Comparison of ENCODE assay signal across 18 cellular contexts in genomic region chr3:128495435-128495970, GRCh38. TPM values are rescaled to one million over a fixed set of nuclear protein-coding genes. Genes with fewer than 3 reads are reported as not detected.
DNase-seq lines count a peak whose midpoint lies in the region; ATAC-seq and TF ChIP-seq lines count a peak whose summit lies in the region.
"Had no signal": no experiment of that assay in that cellular context is flagged by ENCODE, and none has a peak within 500 bp of the region (broad histone marks: within the 10 kb centered on the region; RNA-seq: fewer than 3 reads in every experiment).

No MANE protein-coding gene starts in this region.

- H3K36me3 Mint-ChIP-seq in CD8-positive, alpha-beta memory T cell: no peaks in the 10 kb centered on the region
- peaks cover 10% of the 10 kb centered on the region for H3K36me3 Mint-ChIP-seq in central memory CD8-positive, alpha-beta T cell (ENCODE audit: insufficient read depth)
- H3K36me3 Mint-ChIP-seq in osteocyte (ENCODE audit: unreplicated experiment) (no peaks in the 10 kb centered on the region), WTC11 (no peaks in the 10 kb centered on the region)

- peak overlapping the region in 4 of 7 donors; percentile 44 to 82 (median 53) for H3K4me3 Mint-ChIP-seq in CD8-positive, alpha-beta memory T cell
- H3K4me3 Mint-ChIP-seq in central memory CD8-positive, alpha-beta T cell: peak overlapping the region; percentile 41
- H3K4me3 Mint-ChIP-seq in osteocyte (ENCODE audit: unreplicated experiment): no peak overlapping the region
- H3K4me3 Mint-ChIP-seq in WTC11: no peak overlapping the region

- H3K27ac Mint-ChIP-seq in CD8-positive, alpha-beta memory T cell: no peak overlapping the region
- H3K27ac Mint-ChIP-seq in central memory CD8-positive, alpha-beta T cell (ENCODE audit: low read depth): no peak overlapping the region
- H3K27ac Mint-ChIP-seq in osteocyte (ENCODE audit: unreplicated experiment) (no peak overlapping the region), WTC11 (no peak overlapping the region)

- H3K9me3 ChIP-seq in CD8-positive, alpha-beta memory T cell (ENCODE audit: low read length): no peaks in the 10 kb centered on the region
- H3K9me3 ChIP-seq: BLaER1, body of pancreas, tibial nerve had no signal

- no peak for TF ChIP-seq CTCF in osteocyte (IDR thresholded peaks at IDR 0.05)
- TF ChIP-seq CTCF in WTC11 (IDR thresholded peaks at IDR 0.05): no peak

- H3K27me3 ChIP-seq in CD8-positive, alpha-beta memory T cell (ENCODE audit: insufficient read depth, low read length, poor library complexity, severe bottlenecking): peaks cover 48% of the 10 kb centered on the region

- POLR2A ChIA-PET in CD8-positive, alpha-beta memory T cell (lab: Charles Lee): no interaction called here
- POLR2A ChIA-PET in WTC11 (lab: Charles Lee): no interaction called here

- CTCF ChIA-PET in CD8-positive, alpha-beta memory T cell (lab: Charles Lee): interaction anchor here (0.9 kb wide), 1 partner anchor 11 kb away, joined by 3 read pairs; no protein-coding TSS in a partner anchor
- CTCF ChIA-PET in WTC11 (lab: Charles Lee): interaction anchor here (0.8 to 3.0 kb wide), 6 partner anchors 13 to 113 kb away, joined by 3 to 54 read pairs (median 14); no protein-coding TSS in a partner anchor

- ATAC-seq in central memory CD8-positive, alpha-beta T cell (replicated peaks; ENCODE audit: extremely low read depth, poor library complexity, severe bottlenecking): no peak
- ATAC-seq in WTC11: no peak
- ATAC-seq: body of pancreas had no signal

- H3K4me1 Mint-ChIP-seq in CD8-positive, alpha-beta memory T cell: peaks cover 8 to 37% (median 18%) of the 10 kb centered on the region in 3 donors
- H3K4me1 Mint-ChIP-seq in central memory CD8-positive, alpha-beta T cell: no peaks in the 10 kb centered on the region
- H3K4me1 Mint-ChIP-seq in osteocyte (ENCODE audit: unreplicated experiment) (peaks cover 7% of the 10 kb centered on the region), WTC11 (peaks cover 32% of the 10 kb centered on the region)

- no peaks in the 10 kb centered on the region for H3K9me3 Mint-ChIP-seq in CD8-positive, alpha-beta memory T cell
- no peaks in the 10 kb centered on the region for H3K9me3 Mint-ChIP-seq in central memory CD8-positive, alpha-beta T cell
- no peaks in the 10 kb centered on the region for H3K9me3 Mint-ChIP-seq in osteocyte (ENCODE audit: unreplicated experiment)
- no peaks in the 10 kb centered on the region for H3K9me3 Mint-ChIP-seq in WTC11

- no peak overlapping the region for H3K4me3 ChIP-seq in CD8-positive, alpha-beta memory T cell (ENCODE audit: low read length)
- H3K4me3 ChIP-seq: BLaER1, body of pancreas, PC-9, tibial nerve had no signal

- in situ Hi-C loops in KBM-7 (cut with MboI; ENCODE audit: low pct_unique_long_range_greater_than_20kb, low sequenced_read_pairs): no loop called here

- no peak overlapping the region for H3K27ac ChIP-seq in CD8-positive, alpha-beta memory T cell (ENCODE audit: low read depth, low read length)
- H3K27ac ChIP-seq: BLaER1, body of pancreas, PC-9, tibial nerve had no signal

- peaks cover 65 to 81% of the 10 kb centered on the region in 2 donors for H3K27me3 Mint-ChIP-seq in CD8-positive, alpha-beta memory T cell
- H3K27me3 Mint-ChIP-seq in central memory CD8-positive, alpha-beta T cell: peaks cover 81% of the 10 kb centered on the region
- peaks cover 34% of the 10 kb centered on the region for H3K27me3 Mint-ChIP-seq in osteocyte (ENCODE audit: unreplicated experiment)
- H3K27me3 Mint-ChIP-seq in WTC11 (ENCODE audit: low read depth): peaks cover 99% of the 10 kb centered on the region

- DNase-seq in CD8-positive, alpha-beta memory T cell: no peak
- peak; percentile 57 for DNase-seq in KBM-7
- no peak for DNase-seq in central memory CD8-positive, alpha-beta T cell (ENCODE audit: low spot score in 2 of 2)
- DNase-seq in osteocyte (ENCODE audit: extremely low spot score, unreplicated experiment): peak; percentile 83
- no peak for DNase-seq in cortex of kidney (lab: John Stamatoyannopoulos, UW)
- DNase-seq in WTC11 (ENCODE audit: low spot score): no peak
- no peak for DNase-seq in iPS-NIHi11 (ENCODE audit: low spot score)
- DNase-seq: effector CD4-positive, alpha-beta T cell; foreskin fibroblast; NCI-H1417; NCI-H446; PC-9; SW 1271 had no signal

- H3K4me1 ChIP-seq in CD8-positive, alpha-beta memory T cell (ENCODE audit: insufficient read depth, low read length): peaks cover 15% of the 10 kb centered on the region

- H3K36me3 ChIP-seq in CD8-positive, alpha-beta memory T cell (ENCODE audit: insufficient read depth, low read length): no peaks in the 10 kb centered on the region
- H3K36me3 ChIP-seq: BLaER1, tibial nerve had no signal

TF ChIP-seq in WTC11, 78 proteins besides CTCF, POLR2A, EP300 and RAD21:
- TF ChIP-seq ZNF317 (CRISPR knock-in tag; IDR thresholded peaks at IDR 0.05; ENCODE audit: borderline replicate concordance, low read depth): no peak
- TF ChIP-seq, protein P1, sequence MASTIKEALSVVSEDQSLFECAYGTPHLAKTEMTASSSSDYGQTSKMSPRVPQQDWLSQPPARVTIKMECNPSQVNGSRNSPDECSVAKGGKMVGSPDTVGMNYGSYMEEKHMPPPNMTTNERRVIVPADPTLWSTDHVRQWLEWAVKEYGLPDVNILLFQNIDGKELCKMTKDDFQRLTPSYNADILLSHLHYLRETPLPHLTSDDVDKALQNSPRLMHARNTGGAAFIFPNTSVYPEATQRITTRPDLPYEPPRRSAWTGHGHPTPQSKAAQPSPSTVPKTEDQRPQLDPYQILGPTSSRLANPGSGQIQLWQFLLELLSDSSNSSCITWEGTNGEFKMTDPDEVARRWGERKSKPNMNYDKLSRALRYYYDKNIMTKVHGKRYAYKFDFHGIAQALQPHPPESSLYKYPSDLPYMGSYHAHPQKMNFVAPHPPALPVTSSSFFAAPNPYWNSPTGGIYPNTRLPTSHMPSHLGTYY (CRISPR knock-in tag; IDR thresholded peaks at IDR 0.05): no peak
- no peak for TF ChIP-seq HMGA2 (CRISPR knock-in tag; IDR thresholded peaks at IDR 0.05)
- TF ChIP-seq GTF2I (CRISPR knock-in tag; conservative IDR thresholded peaks at IDR 0.05): no peak
- no peak for TF ChIP-seq ZBTB43 (CRISPR knock-in tag; IDR thresholded peaks at IDR 0.05)
- no peak for TF ChIP-seq USF2 (CRISPR knock-in tag; IDR thresholded peaks at IDR 0.05)
- TF ChIP-seq FOXJ3 (CRISPR knock-in tag; IDR thresholded peaks at IDR 0.05; ENCODE audit: borderline replicate concordance): no peak
- TF ChIP-seq, protein P2, sequence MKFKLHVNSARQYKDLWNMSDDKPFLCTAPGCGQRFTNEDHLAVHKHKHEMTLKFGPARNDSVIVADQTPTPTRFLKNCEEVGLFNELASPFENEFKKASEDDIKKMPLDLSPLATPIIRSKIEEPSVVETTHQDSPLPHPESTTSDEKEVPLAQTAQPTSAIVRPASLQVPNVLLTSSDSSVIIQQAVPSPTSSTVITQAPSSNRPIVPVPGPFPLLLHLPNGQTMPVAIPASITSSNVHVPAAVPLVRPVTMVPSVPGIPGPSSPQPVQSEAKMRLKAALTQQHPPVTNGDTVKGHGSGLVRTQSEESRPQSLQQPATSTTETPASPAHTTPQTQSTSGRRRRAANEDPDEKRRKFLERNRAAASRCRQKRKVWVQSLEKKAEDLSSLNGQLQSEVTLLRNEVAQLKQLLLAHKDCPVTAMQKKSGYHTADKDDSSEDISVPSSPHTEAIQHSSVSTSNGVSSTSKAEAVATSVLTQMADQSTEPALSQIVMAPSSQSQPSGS (CRISPR knock-in tag; IDR thresholded peaks at IDR 0.05; ENCODE audit: borderline replicate concordance, low read depth): no peak

RNA-seq across cellular contexts. Expression of gene GATA2, which starts 2.5 kb away (rescaled TPM):
- total RNA-seq in CD8-positive, alpha-beta memory T cell: not detected
- not detected for polyA plus RNA-seq in CD8-positive, alpha-beta memory T cell
- total RNA-seq in osteocyte: 0.67 and 0.91 TPM in 2 replicates
- total RNA-seq in WTC11 (2021): 1.3 to 1.6 TPM (median 1.5 TPM) in 3 replicates

RNA-seq across cellular contexts. Expression of gene DNAJB8, which starts 28.8 kb away (rescaled TPM):
- not detected for total RNA-seq in CD8-positive, alpha-beta memory T cell
- not detected for polyA plus RNA-seq in CD8-positive, alpha-beta memory T cell
- total RNA-seq in osteocyte (not detected in 2 replicates), WTC11 (2021) (not detected in 3 replicates)
- total RNA-seq: body of pancreas, mucosa of gallbladder, PC-9, pulmonary artery endothelial cell, tibial nerve had no signal

Comparison
In these comparisons a context has a peak if more than half of its experiments do, and no peak if none do; other contexts are left out.
1. DNase-seq: peak in KBM-7 (single experiment) and osteocyte (single experiment); none in CD8-positive, alpha-beta memory T cell (0 of 5), central memory CD8-positive, alpha-beta T cell (0 of 2), cortex of kidney (single experiment), WTC11 (single experiment) and iPS-NIHi11 (single experiment).
2. H3K4me3 Mint-ChIP-seq: peak in CD8-positive, alpha-beta memory T cell (4 of 7) and central memory CD8-positive, alpha-beta T cell (single experiment); none in osteocyte (single experiment) and WTC11 (single experiment).